ENCODE assay signal across 8 cellular contexts in genomic region chr12:113334786-113335539, GRCh38.
DNase-seq lines count a peak whose midpoint lies in the region; ATAC-seq and TF ChIP-seq lines count a peak whose summit lies in the region.

SLC8B1 (minus strand) TSS chr12:113335109; CDS start chr12:113332878, 2,231 bp downstream.

- H3K4me3 ChIP-seq in AG04449 (ENCODE audit: low read depth, low read length) (peak within 1 kb of the TSS; percentile 72), choroid plexus epithelial cell (ENCODE audit: low read depth, low read length) (peak within 1 kb of the TSS; percentile 76)

- peak; percentile 93 for ATAC-seq in HG03066 (IDR thresholded peaks at IDR 0.05; ENCODE audit: low read depth, unreplicated experiment)

- DNase-seq in AG04449 (ENCODE audit: low read depth, low spot score): no peak
- peak; percentile 47 to 84 for DNase-seq in NCI-H446 (lab: John Stamatoyannopoulos, UW)
- DNase-seq in activated CD4-positive, alpha-beta T cell treated with anti-CD3 and anti-CD28 coated beads for 4 hours: peak; percentile 79 to 90
- peak; percentile 75 for DNase-seq in choroid plexus epithelial cell (ENCODE audit: low read depth)
- DNase-seq in kidney tubule cell (ENCODE audit: low spot score): peak; percentile 86
- DNase-seq in stimulated activated CD4-positive, alpha-beta T cell treated with anti-CD3 and anti-CD28 coated beads, Interleukin-1b, Interleukin-23, amount 100 ng/mL, for 1 hour (ENCODE audit: low read depth in 2 of 2): peak; percentile 75 to 93

- no peak for TF ChIP-seq CTCF in AG04449 (IDR thresholded peaks at IDR 0.05; ENCODE audit: insufficient read depth, low read length, missing control alignments)
- TF ChIP-seq CTCF in choroid plexus epithelial cell (conservative IDR thresholded peaks at IDR 0.05; ENCODE audit: low read depth, low read length): no peak

- CTCF ChIA-PET in AG04449 (lab: Yijun Ruan, JAX): interaction anchor here (0.6 to 1.2 kb wide), 5 partner anchors 8 to 139 kb away, joined by 3 to 4 read pairs (median 3); no protein-coding TSS in a partner anchor

- peak; percentile 78 for TF ChIP-seq POLR2A in GM18526 (IDR thresholded peaks at IDR 0.05; ENCODE audit: extremely low read depth, insufficient read length)

- POLR2A ChIA-PET in AG04449 (lab: Yijun Ruan, JAX): interaction anchor here (0.6 to 0.9 kb wide), 3 partner anchors 9 to 118 kb away, joined by 3 read pairs; no protein-coding TSS in a partner anchor
